In the genomic region with DNA sequence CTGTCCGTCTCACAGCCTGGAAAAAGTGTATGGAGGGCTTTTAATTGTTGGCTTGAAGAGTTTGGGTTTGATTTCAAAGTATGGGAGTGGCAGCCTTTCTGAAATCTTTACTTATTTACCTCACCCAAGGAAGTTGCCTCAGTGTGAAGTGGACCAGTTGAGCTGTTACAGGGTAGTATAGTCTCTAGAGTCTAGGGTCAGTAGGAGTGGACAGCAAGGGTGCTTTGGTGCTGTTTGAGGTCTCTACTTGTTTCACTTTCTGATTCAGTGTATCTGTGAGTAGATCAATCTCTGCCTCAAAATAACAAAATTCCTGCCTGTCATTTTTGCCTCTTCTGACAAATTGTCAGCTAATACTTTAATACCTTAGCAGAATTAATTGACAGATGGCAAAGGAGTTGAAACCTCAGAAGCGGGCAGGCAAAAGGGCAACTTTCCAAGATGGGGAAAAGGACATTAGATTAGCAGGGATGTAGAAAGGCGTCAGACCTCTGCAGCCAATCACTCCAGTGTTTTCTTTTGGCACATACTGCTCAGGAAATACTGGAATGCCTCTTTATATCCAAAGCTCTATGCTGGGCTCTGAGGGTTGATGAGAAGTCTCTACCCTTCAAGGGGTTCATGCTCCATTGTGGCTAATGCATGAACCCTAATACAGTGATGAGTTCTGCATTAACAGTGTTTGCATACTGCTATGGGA, we compare ENCODE assay signal across 14 cellular contexts. TPM values are rescaled to one million over a fixed set of nuclear protein-coding genes. Genes with fewer than 3 reads are reported as not detected.
DNase-seq lines count a peak whose midpoint lies in the region; ATAC-seq, FAIRE-seq and TF ChIP-seq lines count a peak whose summit lies in the region.
"Had no signal": no experiment of that assay in that cellular context is flagged by ENCODE, and none has a peak within 500 bp of the region (broad histone marks: within the 10 kb centered on the region; RNA-seq: fewer than 3 reads in every experiment).

No MANE protein-coding gene starts in this region.

- POLR2A ChIA-PET in CD4-positive, alpha-beta T cell (lab: Charles Lee): no interaction called here

- no peak overlapping the region for H4K91ac ChIP-seq in mesenchymal stem cell (ENCODE audit: low read length)

- TF ChIP-seq CTCF in CD4-positive, alpha-beta T cell (IDR thresholded peaks at IDR 0.05): no peak
- no peak for TF ChIP-seq CTCF in colonic mucosa (IDR thresholded peaks at IDR 0.05)

- H3K79me1 ChIP-seq in mesenchymal stem cell (replicated peaks; ENCODE audit: low read length, poor library complexity, severe bottlenecking): peaks cover 2% of the 10 kb centered on the region

- no peaks in the 10 kb centered on the region for H3K27me3 Mint-ChIP-seq in CD4-positive, alpha-beta T cell
- H3K27me3 Mint-ChIP-seq: brain had no signal

- no peak overlapping the region for H3K4ac ChIP-seq in mesenchymal stem cell (ENCODE audit: low read depth in 1 of 2, low read length in 2 of 2)

- no peak overlapping the region for H2BK120ac ChIP-seq in mesenchymal stem cell (ENCODE audit: low read depth, low read length)

- no peak overlapping the region for H4K8ac ChIP-seq in mesenchymal stem cell (ENCODE audit: low read length)

- ATAC-seq in CD4-positive, alpha-beta T cell (ENCODE audit: poor library complexity): no peak
- ATAC-seq in GM21825 (IDR thresholded peaks at IDR 0.05; ENCODE audit: unreplicated experiment): no peak

- peak overlapping the region; percentile 40 for H3K4me3 Mint-ChIP-seq in CD4-positive, alpha-beta T cell

- no peak for DNase-seq in CD4-positive, alpha-beta T cell
- DNase-seq in GM19239 (ENCODE audit: insufficient read length, low spot score): no peak
- no peak for DNase-seq in colonic mucosa
- peak; percentile 22 for DNase-seq in mesenchymal stem cell
- DNase-seq in NK-92 (lab: John Stamatoyannopoulos, UW; ENCODE audit: unreplicated experiment): no peak
- DNase-seq in SHP77 (lab: John Stamatoyannopoulos, UW): no peak
- DNase-seq in activated CD8-positive, alpha-beta memory T cell treated with anti-CD3 and anti-CD28 coated beads, Interleukin-2, amount 50 U/mL, for 4 hours: no peak
- DNase-seq: NCI-H2081 treated with DMSO at 0.1 percent for 48 hours; nucleus accumbens; Peyer's patch; stimulated activated CD4-positive, alpha-beta T cell treated with anti-CD3 and anti-CD28 coated beads, Interleukin-15, amount 100 ng/mL, for 24 hours; T1000 had no signal

- no peak overlapping the region for H3K23ac ChIP-seq in mesenchymal stem cell (ENCODE audit: low read length in 2 of 2)

- H3K4me3 ChIP-seq in colonic mucosa (no peak overlapping the region), mesenchymal stem cell (ENCODE audit: insufficient read depth in 1 of 2, low read depth in 1 of 2, low read length in 2 of 2) (no peak overlapping the region)

- no peaks in the 10 kb centered on the region for H3K27me3 ChIP-seq in CD4-positive, alpha-beta T cell (ENCODE audit: control insufficient read depth, insufficient read depth, low read length)
- H3K27me3 ChIP-seq in colonic mucosa (no peaks in the 10 kb centered on the region), mesenchymal stem cell (ENCODE audit: control insufficient read depth in 1 of 2, insufficient read depth in 1 of 2, low read length in 2 of 2) (no peaks in the 10 kb centered on the region)
- H3K27me3 ChIP-seq: Peyer's patch had no signal

- H3K14ac ChIP-seq in mesenchymal stem cell (ENCODE audit: low read length in 2 of 2): no peak overlapping the region

- H3K9ac ChIP-seq in colonic mucosa (ENCODE audit: low read depth in 2 of 2, low read length in 2 of 2) (peak overlapping the region in 1 of 2 donors; percentile 14), mesenchymal stem cell (ENCODE audit: low read length) (no peak overlapping the region)

- H3K4me1 ChIP-seq in colonic mucosa (peaks cover 10% of the 10 kb centered on the region), mesenchymal stem cell (ENCODE audit: control insufficient read depth, insufficient read depth, low read depth, low read length) (peaks cover 10% of the 10 kb centered on the region)

- H3K36me3 Mint-ChIP-seq in CD4-positive, alpha-beta T cell (ENCODE audit: low read depth): peaks cover 68% of the 10 kb centered on the region

- no peaks in the 10 kb centered on the region for H3K9me3 ChIP-seq in CD4-positive, alpha-beta T cell (ENCODE audit: control insufficient read depth, low read length)
- H3K9me3 ChIP-seq in colonic mucosa: no peaks in the 10 kb centered on the region
- no peaks in the 10 kb centered on the region for H3K9me3 ChIP-seq in mesenchymal stem cell (ENCODE audit: control insufficient read depth, low read length)
- H3K9me3 ChIP-seq: Peyer's patch had no signal

- no peak overlapping the region for H2AFZ ChIP-seq in mesenchymal stem cell (ENCODE audit: low read depth, low read length)

- intact Hi-C loops in CD4-positive, alpha-beta T cell (cut with DNase I, micrococcal nuclease): no loop called here
- intact Hi-C loops in colonic mucosa (cut with DNase I): no loop called here

- no peak overlapping the region for H3K4me2 ChIP-seq in mesenchymal stem cell (ENCODE audit: low read length, poor library complexity, severe bottlenecking)

- peak; percentile 56 for FAIRE-seq in GM19239 (lab: Jason Lieb, UNC)

- peak overlapping the region; percentile 54 for H3K27ac Mint-ChIP-seq in CD4-positive, alpha-beta T cell

- H3K9me3 Mint-ChIP-seq in CD4-positive, alpha-beta T cell: no peaks in the 10 kb centered on the region
- H3K9me3 Mint-ChIP-seq: brain had no signal

- no peak overlapping the region for H2AK5ac ChIP-seq in mesenchymal stem cell (ENCODE audit: low read length, severe bottlenecking)

- H3K4me1 Mint-ChIP-seq in CD4-positive, alpha-beta T cell (ENCODE audit: low read depth): peaks cover 74% of the 10 kb centered on the region

- H2BK12ac ChIP-seq in mesenchymal stem cell (ENCODE audit: low read length in 2 of 2): no peak overlapping the region

- H2BK15ac ChIP-seq in mesenchymal stem cell (ENCODE audit: low read depth, poor library complexity, severe bottlenecking): no peak overlapping the region

- 93% methylated on average over 3 of the region's 3 CpGs for WGBS in mesenchymal stem cell

- CTCF ChIA-PET in CD4-positive, alpha-beta T cell (lab: Charles Lee): no interaction called here

- no peak overlapping the region for H2BK5ac ChIP-seq in mesenchymal stem cell (ENCODE audit: low read depth, low read length, poor library complexity, severe bottlenecking)

- no peak overlapping the region for H3K27ac ChIP-seq in CD4-positive, alpha-beta T cell (ENCODE audit: low read depth, low read length)
- peak overlapping the region; percentile 57 for H3K27ac ChIP-seq in colonic mucosa
- no peak overlapping the region for H3K27ac ChIP-seq in mesenchymal stem cell (ENCODE audit: low read length, poor library complexity, severe bottlenecking)

- H3K36me3 ChIP-seq in colonic mucosa (peaks cover 9% of the 10 kb centered on the region), mesenchymal stem cell (ENCODE audit: control insufficient read depth in 1 of 2, insufficient read depth in 2 of 2, low read depth in 1 of 2, low read length in 2 of 2) (peaks cover 18 to 35% of the 10 kb centered on the region in 2 experiments)

- no peak overlapping the region for H3K18ac ChIP-seq in mesenchymal stem cell (ENCODE audit: low read depth in 1 of 2, low read length in 2 of 2)

RNA-seq across cellular contexts. Expression of gene RIOK3, which starts 5.9 kb away (rescaled TPM):
- total RNA-seq in CD4-positive, alpha-beta T cell: 100 to 1,000 TPM; 151 to 153 TPM
- total RNA-seq in colonic mucosa: 100 to 1,000 TPM in 1 of 2 donors, 10 to 100 TPM in 1; 76.6 to 165 TPM
- 60.4 TPM for polyA plus RNA-seq in mesenchymal stem cell (2013, experiment 1 of 2)
- 58.3 TPM for polyA plus RNA-seq in mesenchymal stem cell (2013, experiment 2 of 2)

RNA-seq across cellular contexts. Expression of gene RMC1, which starts 44.3 kb away (rescaled TPM):
- 10 to 100 TPM; 46.9 to 48.3 TPM for total RNA-seq in CD4-positive, alpha-beta T cell
- 10 to 100 TPM; 28.4 to 34.9 TPM for total RNA-seq in colonic mucosa
- polyA plus RNA-seq in mesenchymal stem cell (2013, experiment 1 of 2): 24.8 TPM
- 24.4 TPM for polyA plus RNA-seq in mesenchymal stem cell (2013, experiment 2 of 2)
